Comparison of ENCODE assay signal across 8 cellular contexts in the genomic region with DNA sequence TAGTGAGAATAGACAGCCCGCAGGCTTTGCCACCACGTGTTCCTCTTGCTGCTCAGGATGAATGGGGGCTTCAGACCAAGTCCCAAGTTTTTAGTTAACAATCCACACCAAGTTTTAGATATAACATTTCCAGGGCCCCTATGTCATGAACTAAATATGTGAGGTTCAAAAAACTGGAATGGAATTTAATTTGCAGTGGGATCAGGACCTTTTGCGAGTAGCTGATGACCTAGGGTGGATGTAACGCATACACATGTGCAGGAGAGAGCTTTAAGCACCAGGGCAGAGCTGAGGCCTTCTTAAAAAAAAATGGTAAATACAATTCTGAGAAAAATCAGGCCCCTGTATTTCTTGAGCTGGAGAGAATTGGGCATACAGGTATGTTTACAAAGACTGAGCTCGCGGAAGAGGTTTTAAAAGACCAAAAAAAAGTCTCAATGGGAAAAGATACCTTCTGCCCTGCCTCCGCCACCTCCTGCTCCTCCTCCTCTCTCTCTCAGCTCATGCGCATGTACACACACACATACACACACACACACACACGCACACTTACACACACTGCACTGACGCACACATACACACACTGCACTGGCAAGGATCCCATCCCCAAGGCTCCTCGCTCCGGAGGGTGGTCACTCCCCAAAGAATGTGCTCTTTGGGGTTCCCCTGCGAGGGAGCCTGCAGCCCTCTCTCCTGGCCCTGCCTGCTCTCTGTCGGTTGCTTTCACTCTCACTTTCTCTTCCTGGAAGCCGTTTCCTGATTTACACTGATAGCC. TPM values are rescaled to one million over a fixed set of nuclear protein-coding genes. Genes with fewer than 3 reads are reported as not detected.
DNase-seq lines count a peak whose midpoint lies in the region; ATAC-seq and TF ChIP-seq lines count a peak whose summit lies in the region.

No MANE protein-coding gene starts in this region.

- H3K36me3 ChIP-seq in RWPE2 (ENCODE audit: low read depth) (no peaks in the 10 kb centered on the region), brain microvascular endothelial cell (replicated peaks) (no peaks in the 10 kb centered on the region), liver (ENCODE audit: control insufficient read depth in 4 of 4, insufficient read depth in 3 of 4, low read depth in 1 of 4, low read length in 3 of 4) (no peaks in the 10 kb centered on the region)

- no peak for TF ChIP-seq RAD21 in liver (IDR thresholded peaks at IDR 0.05)

- H3K4me3 ChIP-seq in RWPE2 (ENCODE audit: severe bottlenecking), result peak overlapping the region; percentile 3
- H3K4me3 ChIP-seq in brain microvascular endothelial cell (ENCODE audit: low read depth, low read length), result peak overlapping the region; percentile 66
- peak overlapping the region; percentile 59 to 91 (median 63) for H3K4me3 ChIP-seq in liver (ENCODE audit: low read depth in 1 of 3, low read length in 3 of 3)

- TF ChIP-seq CTCF in GM13977 (IDR thresholded peaks at IDR 0.05; ENCODE audit: extremely low read depth, insufficient read depth, missing control alignments) (no peak), RWPE2 (IDR thresholded peaks at IDR 0.05; ENCODE audit: poor library complexity, severe bottlenecking) (no peak), brain microvascular endothelial cell (IDR thresholded peaks at IDR 0.05; ENCODE audit: low read depth, low read length, missing control alignments) (no peak), liver (IDR thresholded peaks at IDR 0.05; ENCODE audit: low read depth, low read length, missing input control) (no peak)

- H3K4me1 ChIP-seq in RWPE2 (ENCODE audit: insufficient read depth, poor library complexity, severe bottlenecking) (peaks cover 14% of the 10 kb centered on the region), liver (ENCODE audit: control insufficient read depth in 4 of 4, insufficient read depth in 4 of 4, low read length in 3 of 4) (peaks cover 0 to 7% (median 3%) of the 10 kb centered on the region in 4 donors)

- ATAC-seq in HG02610 (IDR thresholded peaks at IDR 0.05; ENCODE audit: unreplicated experiment), result peak; percentile 96
- ATAC-seq in RWPE2 (ENCODE audit: low read depth), result peak; percentile 77
- no peak for ATAC-seq in GM18520 (IDR thresholded peaks at IDR 0.05; ENCODE audit: unreplicated experiment)

- H3K9ac ChIP-seq in liver (ENCODE audit: low read depth in 1 of 2, low read length in 2 of 2), result peak overlapping the region; percentile 6 to 76

- H3K27ac ChIP-seq in RWPE2 (ENCODE audit: poor library complexity, severe bottlenecking) (no peak overlapping the region), brain microvascular endothelial cell (no peak overlapping the region), liver (ENCODE audit: low read depth in 1 of 2, low read length in 2 of 2) (peak overlapping the region in 1 of 2 donors; percentile 42)

- WGBS in liver, result 13% methylated on average over 15 of the region's 15 CpGs

- DNase-seq in GM13977 (ENCODE audit: low spot score) (peak; percentile 59), RWPE2 (ENCODE audit: low spot score) (no peak), brain microvascular endothelial cell (peak; percentile 59), D341Med (ENCODE audit: low spot score) (no peak)
- DNase-seq in stimulated activated CD4-positive, alpha-beta T cell treated with anti-CD3 and anti-CD28 coated beads, TNF-alpha, amount 100 ng/mL, for 24 hours (ENCODE audit: low read depth in 3 of 3), result peak; percentile 8 to 24 (median 10)

- H3K9me3 ChIP-seq in RWPE2 (ENCODE audit: severe bottlenecking) (no peaks in the 10 kb centered on the region), liver (ENCODE audit: control insufficient read depth in 4 of 4, low read length in 3 of 4) (no peaks in the 10 kb centered on the region)

- H3K27me3 ChIP-seq in RWPE2 (ENCODE audit: insufficient read depth, poor library complexity, severe bottlenecking) (no peaks in the 10 kb centered on the region), brain microvascular endothelial cell (replicated peaks) (peaks cover 3% of the 10 kb centered on the region), liver (ENCODE audit: control insufficient read depth in 4 of 4, insufficient read depth in 4 of 4, low read length in 3 of 4) (peaks cover 0 to 5% (median 0%) of the 10 kb centered on the region in 4 donors)

- in situ Hi-C loops in GM13977 (cut with MboI; ENCODE audit: low pct_unique_long_range_greater_than_20kb, low sequenced_read_pairs, unreplicated experiment) (no loop called here), brain microvascular endothelial cell (cut with HindIII; ENCODE audit: low pct_ligation_motif_present, low sequenced_read_pairs) (no loop called here)

TF ChIP-seq in liver, 16 proteins besides CTCF, POLR2A, EP300 and RAD21:
- no peak for TF ChIP-seq HNF4A (conservative IDR thresholded peaks at IDR 0.05)
- TF ChIP-seq, protein P1, sequence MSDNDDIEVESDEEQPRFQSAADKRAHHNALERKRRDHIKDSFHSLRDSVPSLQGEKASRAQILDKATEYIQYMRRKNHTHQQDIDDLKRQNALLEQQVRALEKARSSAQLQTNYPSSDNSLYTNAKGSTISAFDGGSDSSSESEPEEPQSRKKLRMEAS (IDR thresholded peaks at IDR 0.05), result no peak
- TF ChIP-seq, protein P2, sequence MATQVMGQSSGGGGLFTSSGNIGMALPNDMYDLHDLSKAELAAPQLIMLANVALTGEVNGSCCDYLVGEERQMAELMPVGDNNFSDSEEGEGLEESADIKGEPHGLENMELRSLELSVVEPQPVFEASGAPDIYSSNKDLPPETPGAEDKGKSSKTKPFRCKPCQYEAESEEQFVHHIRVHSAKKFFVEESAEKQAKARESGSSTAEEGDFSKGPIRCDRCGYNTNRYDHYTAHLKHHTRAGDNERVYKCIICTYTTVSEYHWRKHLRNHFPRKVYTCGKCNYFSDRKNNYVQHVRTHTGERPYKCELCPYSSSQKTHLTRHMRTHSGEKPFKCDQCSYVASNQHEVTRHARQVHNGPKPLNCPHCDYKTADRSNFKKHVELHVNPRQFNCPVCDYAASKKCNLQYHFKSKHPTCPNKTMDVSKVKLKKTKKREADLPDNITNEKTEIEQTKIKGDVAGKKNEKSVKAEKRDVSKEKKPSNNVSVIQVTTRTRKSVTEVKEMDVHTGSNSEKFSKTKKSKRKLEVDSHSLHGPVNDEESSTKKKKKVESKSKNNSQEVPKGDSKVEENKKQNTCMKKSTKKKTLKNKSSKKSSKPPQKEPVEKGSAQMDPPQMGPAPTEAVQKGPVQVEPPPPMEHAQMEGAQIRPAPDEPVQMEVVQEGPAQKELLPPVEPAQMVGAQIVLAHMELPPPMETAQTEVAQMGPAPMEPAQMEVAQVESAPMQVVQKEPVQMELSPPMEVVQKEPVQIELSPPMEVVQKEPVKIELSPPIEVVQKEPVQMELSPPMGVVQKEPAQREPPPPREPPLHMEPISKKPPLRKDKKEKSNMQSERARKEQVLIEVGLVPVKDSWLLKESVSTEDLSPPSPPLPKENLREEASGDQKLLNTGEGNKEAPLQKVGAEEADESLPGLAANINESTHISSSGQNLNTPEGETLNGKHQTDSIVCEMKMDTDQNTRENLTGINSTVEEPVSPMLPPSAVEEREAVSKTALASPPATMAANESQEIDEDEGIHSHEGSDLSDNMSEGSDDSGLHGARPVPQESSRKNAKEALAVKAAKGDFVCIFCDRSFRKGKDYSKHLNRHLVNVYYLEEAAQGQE (IDR thresholded peaks at IDR 0.05), result no peak
- no peak for TF ChIP-seq FOXA1 (IDR thresholded peaks at IDR 0.05)
- TF ChIP-seq JUND (IDR thresholded peaks at IDR 0.05), result no peak
- TF ChIP-seq, protein P3, sequence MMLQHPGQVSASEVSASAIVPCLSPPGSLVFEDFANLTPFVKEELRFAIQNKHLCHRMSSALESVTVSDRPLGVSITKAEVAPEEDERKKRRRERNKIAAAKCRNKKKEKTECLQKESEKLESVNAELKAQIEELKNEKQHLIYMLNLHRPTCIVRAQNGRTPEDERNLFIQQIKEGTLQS (IDR thresholded peaks at IDR 0.05), result no peak
- no peak for TF ChIP-seq YY1 (IDR thresholded peaks at IDR 0.05)
- no peak for TF ChIP-seq HNF4G (IDR thresholded peaks at IDR 0.05)
- no peak for TF ChIP-seq SP1 (IDR thresholded peaks at IDR 0.05)
- TF ChIP-seq NR2F2 (IDR thresholded peaks at IDR 0.05), result no peak
- TF ChIP-seq EGR1 (IDR thresholded peaks at IDR 0.05; ENCODE audit: low read depth in 2 of 2), result no peak
- TF ChIP-seq TAF1 (conservative IDR thresholded peaks at IDR 0.05), result no peak
- TF ChIP-seq FOXA2 (IDR thresholded peaks at IDR 0.05), result no peak
- no peak for TF ChIP-seq RXRA (IDR thresholded peaks at IDR 0.05)
- TF ChIP-seq GABPA (IDR thresholded peaks at IDR 0.05 in 1 of 2, conservative IDR thresholded peaks at IDR 0.05 in 1 of 2), result no peak
- TF ChIP-seq, protein P4, sequence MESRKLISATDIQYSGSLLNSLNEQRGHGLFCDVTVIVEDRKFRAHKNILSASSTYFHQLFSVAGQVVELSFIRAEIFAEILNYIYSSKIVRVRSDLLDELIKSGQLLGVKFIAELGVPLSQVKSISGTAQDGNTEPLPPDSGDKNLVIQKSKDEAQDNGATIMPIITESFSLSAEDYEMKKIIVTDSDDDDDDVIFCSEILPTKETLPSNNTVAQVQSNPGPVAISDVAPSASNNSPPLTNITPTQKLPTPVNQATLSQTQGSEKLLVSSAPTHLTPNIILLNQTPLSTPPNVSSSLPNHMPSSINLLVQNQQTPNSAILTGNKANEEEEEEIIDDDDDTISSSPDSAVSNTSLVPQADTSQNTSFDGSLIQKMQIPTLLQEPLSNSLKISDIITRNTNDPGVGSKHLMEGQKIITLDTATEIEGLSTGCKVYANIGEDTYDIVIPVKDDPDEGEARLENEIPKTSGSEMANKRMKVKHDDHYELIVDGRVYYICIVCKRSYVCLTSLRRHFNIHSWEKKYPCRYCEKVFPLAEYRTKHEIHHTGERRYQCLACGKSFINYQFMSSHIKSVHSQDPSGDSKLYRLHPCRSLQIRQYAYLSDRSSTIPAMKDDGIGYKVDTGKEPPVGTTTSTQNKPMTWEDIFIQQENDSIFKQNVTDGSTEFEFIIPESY (IDR thresholded peaks at IDR 0.05), result no peak

RNA-seq across cellular contexts. Expression of a gene that starts 48.2 kb away (rescaled TPM):
- total RNA-seq in liver, result 10 to 100 TPM in 1 of 2 donors, 1 to 10 TPM in 1; 5.7 to 10.3 TPM
- under 1 TPM; 0.69 to 0.71 TPM for polyA plus RNA-seq in liver

Comparison
In these comparisons a context has a peak if more than half of its experiments do, and no peak if none do; other contexts are left out.
1. DNase-seq: peak in GM13977 (single experiment), brain microvascular endothelial cell (single experiment) and stimulated activated CD4-positive, alpha-beta T cell treated with anti-CD3 and anti-CD28 coated beads, TNF-alpha, amount 100 ng/mL, for 24 hours (3 of 3); none in RWPE2 (single experiment) and D341Med (single experiment).
2. H3K4me3 ChIP-seq: peak in every context shown above with its lines; median percentile 66 in brain microvascular endothelial cell; 63 in liver; 3 in RWPE2.